Comparison of ENCODE assay signal across 8 cellular contexts in the genomic region with DNA sequence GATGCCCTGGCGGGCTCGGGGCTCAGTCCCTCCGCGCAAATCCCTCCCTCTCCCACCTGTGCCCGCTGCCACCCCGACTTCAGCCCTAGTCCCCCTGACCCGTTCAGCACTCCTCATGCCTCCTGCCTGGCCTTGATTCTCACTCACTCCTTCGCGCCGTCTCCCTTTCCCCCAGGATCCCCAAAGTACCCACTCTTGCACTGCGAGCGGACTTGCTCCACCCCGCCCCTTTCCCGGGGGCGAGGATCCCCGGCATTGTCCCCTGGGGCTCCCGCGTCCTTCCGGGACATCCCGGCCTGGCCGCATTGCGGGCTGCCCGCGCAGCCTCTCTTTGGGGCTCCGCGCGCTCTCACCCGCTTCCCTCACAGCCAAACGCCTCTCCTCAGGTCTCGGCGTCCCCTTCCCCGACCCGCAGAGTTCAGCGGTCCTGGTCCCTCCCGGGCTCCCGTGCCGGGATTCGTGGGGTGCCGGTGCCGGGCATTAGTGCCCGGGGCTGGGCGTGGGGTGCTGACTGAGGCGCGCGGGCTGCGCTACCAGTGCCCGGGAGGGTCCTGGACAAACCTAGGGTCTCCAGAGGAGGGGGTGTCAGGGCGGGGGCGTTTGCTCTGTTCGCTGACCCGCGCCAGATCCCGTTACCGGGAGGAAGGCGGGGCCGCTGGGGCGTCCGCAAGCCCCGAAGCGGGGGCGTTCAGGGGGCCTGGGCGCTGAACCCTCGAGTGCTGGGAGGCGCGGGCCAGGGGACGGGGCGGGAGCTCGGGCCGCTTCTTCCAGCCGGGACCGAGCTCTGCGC. TPM values are rescaled to one million over a fixed set of nuclear protein-coding genes. Genes with fewer than 3 reads are reported as not detected.
DNase-seq lines count a peak whose midpoint lies in the region; ATAC-seq, FAIRE-seq and TF ChIP-seq lines count a peak whose summit lies in the region.

No MANE protein-coding gene starts in this region.

- H3F3A ChIP-seq in GM23338 (replicated peaks; ENCODE audit: low read depth): no peaks in the 10 kb centered on the region

- no peak for FAIRE-seq in endothelial cell of umbilical vein (lab: Jason Lieb, UNC)

- H3K9me3 ChIP-seq in endothelial cell of umbilical vein (replicated peaks; ENCODE audit: control insufficient read depth, insufficient read depth, low read length) (no peaks in the 10 kb centered on the region), muscle layer of duodenum (ENCODE audit: control insufficient read depth in 1 of 2, low read length in 2 of 2) (no peaks in the 10 kb centered on the region), thymus (ENCODE audit: control insufficient read depth) (no peaks in the 10 kb centered on the region), Karpas-422 (ENCODE audit: low read length) (no peaks in the 10 kb centered on the region)

- no peak for TF ChIP-seq POLR2A in endothelial cell of umbilical vein (IDR thresholded peaks at IDR 0.05; ENCODE audit: low read depth, low read length)

- under 1% methylated on average over 72 of the region's 72 CpGs for WGBS in thymus

- H3K27ac Mint-ChIP-seq in GM23338: no peak overlapping the region

- no peaks in the 10 kb centered on the region for H3K36me3 ChIP-seq in GM23338 (ENCODE audit: insufficient read depth)
- no peaks in the 10 kb centered on the region for H3K36me3 ChIP-seq in endothelial cell of umbilical vein (ENCODE audit: control insufficient read depth in 2 of 2, extremely low read depth in 1 of 2, insufficient read depth in 2 of 2, low read length in 2 of 2)
- H3K36me3 ChIP-seq in muscle layer of duodenum (ENCODE audit: control insufficient read depth in 1 of 2, insufficient read depth in 2 of 2, low read length in 2 of 2): no peaks in the 10 kb centered on the region
- no peaks in the 10 kb centered on the region for H3K36me3 ChIP-seq in thymus (ENCODE audit: control insufficient read depth, insufficient read depth)
- no peaks in the 10 kb centered on the region for H3K36me3 ChIP-seq in Karpas-422 (ENCODE audit: insufficient read depth, low read length)

- POLR2A ChIA-PET in endothelial cell of umbilical vein (lab: Charles Lee): interaction anchor here (0.6 kb wide), 1 partner anchor 259 kb away, joined by 3 read pairs; no protein-coding TSS in a partner anchor

- H3K4me1 Mint-ChIP-seq in GM23338: peaks cover 27% of the 10 kb centered on the region

- no peak for TF ChIP-seq CTCF in GM23338 (conservative IDR thresholded peaks at IDR 0.05; ENCODE audit: low read depth in 2 of 2)
- TF ChIP-seq CTCF in endothelial cell of umbilical vein (IDR thresholded peaks at IDR 0.05; ENCODE audit: extremely low read depth in 1 of 2, insufficient read depth in 1 of 2, low read depth in 1 of 2, low read length in 2 of 2): no peak

- peaks cover 61% of the 10 kb centered on the region for H3K27me3 Mint-ChIP-seq in GM23338 (ENCODE audit: insufficient read depth, low read depth, poor library complexity)

- H3K9ac ChIP-seq in endothelial cell of umbilical vein (replicated peaks; ENCODE audit: extremely low read depth, insufficient read depth, low read length) (no peak overlapping the region), Karpas-422 (ENCODE audit: low read length) (no peak overlapping the region)

- H4K20me1 ChIP-seq in GM23338 (replicated peaks; ENCODE audit: insufficient read depth) (no peaks in the 10 kb centered on the region), endothelial cell of umbilical vein (replicated peaks; ENCODE audit: control insufficient read depth, extremely low read depth, insufficient read depth, low read length) (no peaks in the 10 kb centered on the region), Karpas-422 (ENCODE audit: insufficient read depth, low read depth, low read length) (no peaks in the 10 kb centered on the region)

- peak; percentile 45 for ATAC-seq in GM23338
- peak; percentile 1 to 7 for ATAC-seq in activated CD4-positive, CD25-positive, alpha-beta regulatory T cell treated with anti-CD3 and anti-CD28 coated beads, Interleukin-2, amount 50 U/mL, for 24 hours

- H3K27ac ChIP-seq in GM23338 (ENCODE audit: low read depth) (no peak overlapping the region), endothelial cell of umbilical vein (ENCODE audit: insufficient read depth, low read depth, low read length) (no peak overlapping the region), muscle layer of duodenum (ENCODE audit: low read length) (peak overlapping the region; percentile 69), thymus (ENCODE audit: low read depth) (no peak overlapping the region), Karpas-422 (ENCODE audit: low read length) (no peak overlapping the region)

- intact Hi-C loops in endothelial cell of umbilical vein (cut with micrococcal nuclease): loop anchor here (2.0 to 5.0 kb wide), 3 partner anchors 79 to 227 kb away; no protein-coding TSS in a partner anchor

- CTCF ChIA-PET in endothelial cell of umbilical vein (lab: Charles Lee): interaction anchor here (0.7 kb wide), 1 partner anchor 291 kb away, joined by 4 read pairs; no protein-coding TSS in a partner anchor

- H3K27me3 ChIP-seq in GM23338 (ENCODE audit: insufficient read depth) (peaks cover 85% of the 10 kb centered on the region), endothelial cell of umbilical vein (ENCODE audit: control insufficient read depth in 2 of 2, insufficient read depth in 2 of 2, low read length in 2 of 2) (peaks cover 55 to 87% of the 10 kb centered on the region in 2 experiments), muscle layer of duodenum (ENCODE audit: low read depth, low read length) (peaks cover 41% of the 10 kb centered on the region), thymus (ENCODE audit: control insufficient read depth, insufficient read depth) (peaks cover 51% of the 10 kb centered on the region), Karpas-422 (ENCODE audit: low read length) (no peaks in the 10 kb centered on the region)

- no peaks in the 10 kb centered on the region for H3K79me2 ChIP-seq in GM23338 (replicated peaks; ENCODE audit: insufficient read depth)
- no peaks in the 10 kb centered on the region for H3K79me2 ChIP-seq in endothelial cell of umbilical vein (ENCODE audit: control insufficient read depth, insufficient read depth, low read length)
- H3K79me2 ChIP-seq in Karpas-422 (ENCODE audit: low read length): no peaks in the 10 kb centered on the region

- H3K4me3 ChIP-seq in GM23338 (peak overlapping the region; percentile 90), endothelial cell of umbilical vein (replicated peaks in 1 of 3; ENCODE audit: insufficient read depth in 1 of 3, low read depth in 1 of 3, low read length in 3 of 3) (peak overlapping the region; percentile 0 to 32 (median 7)), muscle layer of duodenum (ENCODE audit: low read depth in 1 of 2, low read length in 2 of 2) (peak overlapping the region; percentile 53 to 72), thymus (ENCODE audit: low read length) (peak overlapping the region; percentile 55), Karpas-422 (ENCODE audit: low read length) (no peak overlapping the region)

- H2AFZ ChIP-seq in GM23338 (peak overlapping the region; percentile 98), endothelial cell of umbilical vein (ENCODE audit: low read depth, low read length) (peak overlapping the region; percentile 74), Karpas-422 (ENCODE audit: low read length) (no peak overlapping the region)

- peaks cover 33% of the 10 kb centered on the region for H3K4me1 ChIP-seq in GM23338 (ENCODE audit: insufficient read depth)
- peaks cover 17% of the 10 kb centered on the region for H3K4me1 ChIP-seq in endothelial cell of umbilical vein (ENCODE audit: control insufficient read depth, extremely low read depth, insufficient read depth, low read length)
- H3K4me1 ChIP-seq in muscle layer of duodenum (ENCODE audit: control insufficient read depth in 1 of 2, insufficient read depth in 2 of 2, low read length in 2 of 2): peaks cover 0 to 34% of the 10 kb centered on the region in 2 donors
- H3K4me1 ChIP-seq in thymus (ENCODE audit: control insufficient read depth, insufficient read depth, low read length): peaks cover 17% of the 10 kb centered on the region
- H3K4me1 ChIP-seq in Karpas-422 (ENCODE audit: low read length): no peaks in the 10 kb centered on the region

- H3K9me1 ChIP-seq in endothelial cell of umbilical vein (replicated peaks; ENCODE audit: control insufficient read depth, extremely low read depth, insufficient read depth, low read length): no peaks in the 10 kb centered on the region

- H3K4me2 ChIP-seq in GM23338 (peak overlapping the region; percentile 94), endothelial cell of umbilical vein (ENCODE audit: insufficient read depth, low read length) (peak overlapping the region; percentile 46), Karpas-422 (ENCODE audit: low read depth, low read length, poor library complexity, severe bottlenecking) (no peak overlapping the region)

- H3K36me3 Mint-ChIP-seq in GM23338 (ENCODE audit: low read depth): no peaks in the 10 kb centered on the region; the same call in 2 of the 3 replicates

- H3K4me3 Mint-ChIP-seq in GM23338: peak overlapping the region; percentile 85

- H3K9me2 ChIP-seq in GM23338 (ENCODE audit: insufficient read depth): no peaks in the 10 kb centered on the region
- H3K9me2 ChIP-seq in Karpas-422 (replicated peaks; ENCODE audit: insufficient read depth, low read length): no peaks in the 10 kb centered on the region

- peak; percentile 66 for DNase-seq in GM23338 (ENCODE audit: low spot score)
- no peak for DNase-seq in endothelial cell of umbilical vein (ENCODE audit: low read depth, low spot score)
- no peak for DNase-seq in superior temporal gyrus (ENCODE audit: extremely low spot score)
- DNase-seq in Karpas-422: no peak
- no peak for DNase-seq in NCI-H345 (lab: John Stamatoyannopoulos, UW)

- H3K9me3 Mint-ChIP-seq in GM23338: no peaks in the 10 kb centered on the region

- BruUV-seq in endothelial cell of umbilical vein (replicated peaks; lab: Mats Ljungman, UMichigan): no TSS peak

- dilution Hi-C loops in endothelial cell of umbilical vein (cut with MboI; ENCODE audit: extremely low pct_ligation_motif_present, low sequenced_read_pairs): no loop called here

RNA-seq across cellular contexts. Expression of a gene that starts 45.6 kb away (rescaled TPM):
- 11.4 and 19.0 TPM in 2 replicates for total RNA-seq in GM23338 (2014; rRNA removed; shearing (Covaris generic))
- polyA plus RNA-seq in GM23338 (2016; fragmentation: Nextera tagmentation; extraction: Ambion mirVana) (23.2 and 30.1 TPM in 2 replicates), endothelial cell of umbilical vein (7.2 and 8.3 TPM in 2 replicates), thymus (11.9 TPM)
- total RNA-seq in endothelial cell of umbilical vein: 8.4 and 9.8 TPM in 2 replicates
- 7.0 and 8.4 TPM in 2 replicates for polyA plus RNA-seq in endothelial cell of umbilical vein (2011; cell fraction: cytosol; rRNA removed)
- 5.5 and 9.5 TPM in 2 replicates for polyA plus RNA-seq in endothelial cell of umbilical vein (2011; cell fraction: nucleus; rRNA removed)
- polyA plus RNA-seq in endothelial cell of umbilical vein (2012): 5.1 and 5.5 TPM in 2 replicates
- 8.4 and 11.5 TPM in 2 replicates for polyA minus RNA-seq in endothelial cell of umbilical vein
- 0.61 TPM for polyA minus RNA-seq in endothelial cell of umbilical vein (2011; cell fraction: cytosol; rRNA and poly(A)+ RNA removed)
- polyA minus RNA-seq in endothelial cell of umbilical vein (2011; cell fraction: nucleus; rRNA and poly(A)+ RNA removed): 13.3 and 15.5 TPM in 2 replicates
- 2.0 and 2.6 TPM in 2 replicates for total RNA-seq in Karpas-422 (2014; rRNA removed; shearing (Covaris generic); ENCODE audit: low replicate concordance)
